Comparison of ENCODE assay signal across 21 cellular contexts in genomic region chr3:11551019-11551418, GRCh38.
DNase-seq lines count a peak whose midpoint lies in the region; ATAC-seq and TF ChIP-seq lines count a peak whose summit lies in the region.
"Had no signal": no experiment of that assay in that cellular context is flagged by ENCODE, and none has a peak within 500 bp of the region (broad histone marks: within the 10 kb centered on the region; RNA-seq: fewer than 3 reads in every experiment).

No MANE protein-coding gene starts in this region.

- H3K27ac ChIP-seq in testis (peak overlapping the region; percentile 63 to 77), SK-N-SH (ENCODE audit: low read depth in 2 of 2, low read length in 1 of 2) (no peak overlapping the region)
- H3K27ac ChIP-seq: BLaER1, neural progenitor cell had no signal

- H3K36me3 ChIP-seq in testis (ENCODE audit: low read depth, missing control alignments): no peaks in the 10 kb centered on the region
- H3K36me3 ChIP-seq in SK-N-SH (replicated peaks in 1 of 2; ENCODE audit: control insufficient read depth in 1 of 2, insufficient read depth in 2 of 2, low read length in 1 of 2): peaks cover 15 to 26% of the 10 kb centered on the region in 2 experiments
- H3K36me3 ChIP-seq: neural progenitor cell had no signal

- no peaks in the 10 kb centered on the region for H3K27me3 Mint-ChIP-seq in activated naive CD4-positive, alpha-beta T cell treated with anti-CD3 and anti-CD28 coated beads, Interleukin-2, amount 50 U/mL, for 24 hours
- H3K27me3 Mint-ChIP-seq in central memory CD8-positive, alpha-beta T cell: no peaks in the 10 kb centered on the region
- H3K27me3 Mint-ChIP-seq in nephron (ENCODE audit: low read depth): no peaks in the 10 kb centered on the region
- H3K27me3 Mint-ChIP-seq: activated naive CD8-positive, alpha-beta T cell treated with anti-CD3 and anti-CD28 coated beads, Interleukin-2, amount 50 U/mL, for 24 hours; activated T-helper 17 cell treated with anti-CD3 and anti-CD28 coated beads, Interleukin-2, amount 50 U/mL, for 72 hours had no signal

- POLR2A ChIA-PET in SK-N-SH (lab: Yijun Ruan, JAX): interaction anchor here (0.6 kb wide), 1 partner anchor 220 kb away, joined by 3 read pairs; no protein-coding TSS in a partner anchor

- no peak for TF ChIP-seq RAD21 in SK-N-SH (IDR thresholded peaks at IDR 0.05; ENCODE audit: low read length)

- TF ChIP-seq EP300 in SK-N-SH (IDR thresholded peaks at IDR 0.05; ENCODE audit: borderline replicate concordance in 1 of 2, low read depth in 1 of 2, low read length in 1 of 2): no peak

- H4K20me1 ChIP-seq in SK-N-SH (ENCODE audit: insufficient read depth): peaks cover 5% of the 10 kb centered on the region

- 58 to 64% methylated on average over 16 of the region's 16 CpGs for WGBS in testis, 2 donors
- WGBS in SK-N-SH (ENCODE audit: low lambda C conversion rate): 95% methylated on average over 16 of the region's 16 CpGs

- TF ChIP-seq POLR2A in testis (IDR thresholded peaks at IDR 0.05): no peak

- peak overlapping the region; percentile 23 for H3K27ac Mint-ChIP-seq in activated naive CD4-positive, alpha-beta T cell treated with anti-CD3 and anti-CD28 coated beads, Interleukin-2, amount 50 U/mL, for 24 hours
- H3K27ac Mint-ChIP-seq in central memory CD8-positive, alpha-beta T cell (ENCODE audit: low read depth): peak overlapping the region; percentile 4
- H3K27ac Mint-ChIP-seq in nephron: peak overlapping the region; percentile 27 to 91 (median 89)
- H3K27ac Mint-ChIP-seq: activated T-helper 17 cell treated with anti-CD3 and anti-CD28 coated beads, Interleukin-2, amount 50 U/mL, for 72 hours; neural progenitor cell had no signal

- H3K4me3 Mint-ChIP-seq in activated naive CD4-positive, alpha-beta T cell treated with anti-CD3 and anti-CD28 coated beads, Interleukin-2, amount 50 U/mL, for 24 hours: no peak overlapping the region
- H3K4me3 Mint-ChIP-seq in central memory CD8-positive, alpha-beta T cell: no peak overlapping the region
- no peak overlapping the region for H3K4me3 Mint-ChIP-seq in nephron
- H3K4me3 Mint-ChIP-seq: activated naive CD8-positive, alpha-beta T cell treated with anti-CD3 and anti-CD28 coated beads, Interleukin-2, amount 50 U/mL, for 24 hours; activated T-helper 17 cell treated with anti-CD3 and anti-CD28 coated beads, Interleukin-2, amount 50 U/mL, for 72 hours; neural progenitor cell had no signal

- peaks cover 19% of the 10 kb centered on the region for H3K79me2 ChIP-seq in SK-N-SH (ENCODE audit: insufficient read depth)

- peaks cover 20% of the 10 kb centered on the region for H3F3A ChIP-seq in SK-N-SH (replicated peaks; ENCODE audit: insufficient read depth)

- no peak for DNase-seq in activated naive CD4-positive, alpha-beta T cell treated with anti-CD3 and anti-CD28 coated beads, Interleukin-2, amount 50 U/mL, for 16 hours
- DNase-seq in central memory CD8-positive, alpha-beta T cell (ENCODE audit: low spot score in 2 of 2): no peak
- DNase-seq in testis (peak; percentile 43), SK-N-DZ (ENCODE audit: low spot score) (no peak), SK-N-SH (no peak)
- no peak for DNase-seq in stimulated activated naive CD8-positive, alpha-beta T cell treated with anti-CD3 and anti-CD28 coated beads, Interleukin-15, Interleukin-2, amounts not matched to agents 100 U/mL and 50 U/mL, for 24 hours
- DNase-seq: 8988T; activated CD4-positive, CD25-positive, alpha-beta regulatory T cell treated with anti-CD3 and anti-CD28 coated beads, Interleukin-2, amount 50 U/mL, for 72 hours; activated naive CD8-positive, alpha-beta T cell treated with anti-CD3 and anti-CD28 coated beads, Interleukin-2, amount 50 U/mL, for 24 hours; cerebellar nuclear complex; effector CD8-positive, alpha-beta T cell; NCI-H2107; NCI-H510A treated with DMSO at 0.1 percent for 48 hours; stimulated activated CD4-positive, alpha-beta T cell treated with anti-CD3 and anti-CD28 coated beads, Interleukin-15, amount 100 ng/mL, for 24 hours; stimulated activated naive CD4-positive, alpha-beta T cell; upper lobe of left lung had no signal

- no peak for ATAC-seq in central memory CD8-positive, alpha-beta T cell (replicated peaks; ENCODE audit: extremely low read depth, poor library complexity, severe bottlenecking)
- no peak for ATAC-seq in stimulated activated naive CD8-positive, alpha-beta T cell treated with anti-CD3 and anti-CD28 coated beads, Interleukin-15, Interleukin-2, amounts not matched to agents 100 U/mL and 50 U/mL, for 24 hours
- ATAC-seq: activated naive CD8-positive, alpha-beta T cell treated with anti-CD3 and anti-CD28 coated beads, Interleukin-2, amount 50 U/mL, for 24 hours; activated T-helper 17 cell treated with anti-CD3 and anti-CD28 coated beads, Interleukin-2, amount 50 U/mL, for 72 hours had no signal

- H3K4me2 ChIP-seq in SK-N-SH: no peak overlapping the region
- H3K4me2 ChIP-seq: neural progenitor cell had no signal

- no peak overlapping the region for H3K9ac ChIP-seq in SK-N-SH
- H3K9ac ChIP-seq: BLaER1, neural progenitor cell had no signal

- TF ChIP-seq CTCF in nephron (IDR thresholded peaks at IDR 0.05; ENCODE audit: unreplicated experiment in 3 of 3) (no peak), testis (IDR thresholded peaks at IDR 0.05) (no peak), SK-N-SH (IDR thresholded peaks at IDR 0.05) (no peak)

- H3K9me3 ChIP-seq in testis: no peaks in the 10 kb centered on the region
- no peaks in the 10 kb centered on the region for H3K9me3 ChIP-seq in SK-N-SH
- H3K9me3 ChIP-seq: BLaER1, upper lobe of left lung had no signal

- no peaks in the 10 kb centered on the region for H3K9me2 ChIP-seq in SK-N-SH

- H3K36me3 Mint-ChIP-seq in activated naive CD4-positive, alpha-beta T cell treated with anti-CD3 and anti-CD28 coated beads, Interleukin-2, amount 50 U/mL, for 24 hours: peaks cover 14% of the 10 kb centered on the region
- peaks cover 7% of the 10 kb centered on the region for H3K36me3 Mint-ChIP-seq in central memory CD8-positive, alpha-beta T cell (ENCODE audit: insufficient read depth)
- peaks cover 62% of the 10 kb centered on the region for H3K36me3 Mint-ChIP-seq in nephron (ENCODE audit: low read depth)

- intact Hi-C loops in testis (cut with DNase I; ENCODE audit: low total_unique reads): no loop called here

- H3K9me3 Mint-ChIP-seq in activated naive CD4-positive, alpha-beta T cell treated with anti-CD3 and anti-CD28 coated beads, Interleukin-2, amount 50 U/mL, for 24 hours: no peaks in the 10 kb centered on the region
- no peaks in the 10 kb centered on the region for H3K9me3 Mint-ChIP-seq in central memory CD8-positive, alpha-beta T cell
- no peaks in the 10 kb centered on the region for H3K9me3 Mint-ChIP-seq in nephron
- H3K9me3 Mint-ChIP-seq: activated T-helper 17 cell treated with anti-CD3 and anti-CD28 coated beads, Interleukin-2, amount 50 U/mL, for 72 hours had no signal

- peaks cover 15% of the 10 kb centered on the region for H3K4me1 Mint-ChIP-seq in activated naive CD4-positive, alpha-beta T cell treated with anti-CD3 and anti-CD28 coated beads, Interleukin-2, amount 50 U/mL, for 24 hours
- H3K4me1 Mint-ChIP-seq in central memory CD8-positive, alpha-beta T cell: peaks cover 4% of the 10 kb centered on the region
- H3K4me1 Mint-ChIP-seq in nephron: peaks cover 45% of the 10 kb centered on the region

- CTCF ChIA-PET in SK-N-SH (lab: Yijun Ruan, JAX): interaction anchor here (0.8 to 1.0 kb wide), 2 partner anchors 86 to 625 kb away, joined by 3 read pairs; no protein-coding TSS in a partner anchor

- H3K27me3 ChIP-seq in testis (no peaks in the 10 kb centered on the region), SK-N-SH (ENCODE audit: insufficient read depth) (no peaks in the 10 kb centered on the region)
- H3K27me3 ChIP-seq: BLaER1, neural progenitor cell, upper lobe of left lung had no signal

- no peak overlapping the region for H2AFZ ChIP-seq in SK-N-SH (ENCODE audit: low read depth)
- H2AFZ ChIP-seq: neural progenitor cell had no signal

- H3K4me3 ChIP-seq in testis (no peak overlapping the region), SK-N-SH (ENCODE audit: low read depth in 2 of 2, low read length in 1 of 2) (no peak overlapping the region)
- H3K4me3 ChIP-seq: BLaER1, neural progenitor cell, upper lobe of left lung had no signal

- H3K4me1 ChIP-seq in testis (peaks cover 38% of the 10 kb centered on the region), SK-N-SH (ENCODE audit: control insufficient read depth in 1 of 2, insufficient read depth in 2 of 2, low read depth in 1 of 2, low read length in 1 of 2) (peaks cover 3 to 8% of the 10 kb centered on the region in 2 experiments; a peak in 2 of 4 replicates)
- H3K4me1 ChIP-seq: neural progenitor cell had no signal

TF ChIP-seq in SK-N-SH, 30 proteins besides CTCF, POLR2A, EP300 and RAD21 (continues in another document):
- TF ChIP-seq REST (IDR thresholded peaks at IDR 0.05; ENCODE audit: low read depth, low read length) (no peak), TEAD4 (IDR thresholded peaks at IDR 0.05; ENCODE audit: borderline replicate concordance, insufficient read depth) (no peak)

Comparison
In these comparisons a context has a peak if more than half of its experiments do, and no peak if none do; other contexts are left out.
1. H3K27ac Mint-ChIP-seq: peak in every context shown above with its lines; median percentile 89 in nephron; 23 in activated naive CD4-positive, alpha-beta T cell treated with anti-CD3 and anti-CD28 coated beads, Interleukin-2, amount 50 U/mL, for 24 hours; 4 in central memory CD8-positive, alpha-beta T cell.
2. H3K27ac ChIP-seq: peak in testis (2 of 2); none in SK-N-SH (0 of 2).